ENCODE assay signal across 8 cellular contexts in genomic region chr13:98476106-98476505, GRCh38.
DNase-seq lines count a peak whose midpoint lies in the region; ATAC-seq and TF ChIP-seq lines count a peak whose summit lies in the region.

No MANE protein-coding gene starts in this region.

- intact Hi-C loops in lower lobe of right lung (cut with DNase I): loop anchor here (10.0 kb wide), 1 partner anchor 99 kb away; the partner anchor contains the start of gene STK24
- intact Hi-C loops in stomach (cut with DNase I; ENCODE audit: low total_unique reads): no loop called here

- no peak for TF ChIP-seq POLR2A in stomach (IDR thresholded peaks at IDR 0.05)

- H3K27ac ChIP-seq in AG04450 (ENCODE audit: low read depth, low read length) (peak overlapping the region; percentile 75), lower lobe of right lung (peak overlapping the region; percentile 60), stomach (peak overlapping the region; percentile 16 to 68 (median 44))

- CTCF ChIA-PET in AG04450 (lab: Charles Lee): no interaction called here

- ATAC-seq in GM19452 (IDR thresholded peaks at IDR 0.05; ENCODE audit: unreplicated experiment) (peak; percentile 37), HG03442 (IDR thresholded peaks at IDR 0.05; ENCODE audit: unreplicated experiment) (peak; percentile 25), lower lobe of right lung (peak in 1 of 2 donors; percentile 2)

- TF ChIP-seq CTCF in AG04450 (IDR thresholded peaks at IDR 0.05; ENCODE audit: low read depth, low read length): no peak
- no peak for TF ChIP-seq CTCF in lower lobe of right lung (IDR thresholded peaks at IDR 0.05)
- TF ChIP-seq CTCF in stomach (IDR thresholded peaks at IDR 0.05): no peak

- H3K4me3 ChIP-seq in AG04450 (ENCODE audit: low read depth, low read length): no peak overlapping the region
- no peak overlapping the region for H3K4me3 ChIP-seq in lower lobe of right lung
- peak overlapping the region in 1 of 4 donors; percentile 24 for H3K4me3 ChIP-seq in stomach

- H3K9me3 ChIP-seq in AG04450 (ENCODE audit: control insufficient read depth, insufficient read depth, low read length): peaks cover 4% of the 10 kb centered on the region; the same call in 1 of the 2 replicates
- no peaks in the 10 kb centered on the region for H3K9me3 ChIP-seq in lower lobe of right lung
- H3K9me3 ChIP-seq in stomach: no peaks in the 10 kb centered on the region

- DNase-seq in AG04450 (ENCODE audit: low read depth, low spot score): no peak
- DNase-seq in activated T-cell treated with anti-CD3 and anti-CD28 coated beads, Interleukin-2, amount 50 U/mL, for 48 hours: peak; percentile 73 to 76
- DNase-seq in lower lobe of right lung: no peak
- DNase-seq in stomach: no peak
- DNase-seq in cortex of kidney (lab: John Stamatoyannopoulos, UW): no peak
- no peak for DNase-seq in putamen (ENCODE audit: low spot score)

- POLR2A ChIA-PET in AG04450 (lab: Yijun Ruan, JAX): no interaction called here

- no peaks in the 10 kb centered on the region for H3K27me3 ChIP-seq in AG04450 (ENCODE audit: control insufficient read depth, insufficient read depth, low read length)
- H3K27me3 ChIP-seq in lower lobe of right lung (ENCODE audit: low read depth): no peaks in the 10 kb centered on the region
- H3K27me3 ChIP-seq in stomach: no peaks in the 10 kb centered on the region

- H3K4me1 ChIP-seq in lower lobe of right lung: peaks cover 50% of the 10 kb centered on the region
- peaks cover 32 to 83% (median 66%) of the 10 kb centered on the region in 4 donors for H3K4me1 ChIP-seq in stomach

- 40 to 59% (median 44%) methylated on average over 5 of the region's 5 CpGs for WGBS in stomach, 5 donors

- TF ChIP-seq EP300 in stomach (IDR thresholded peaks at IDR 0.05): no peak

- H3K36me3 ChIP-seq in lower lobe of right lung: peaks cover 34% of the 10 kb centered on the region
- peaks cover 15 to 38% (median 35%) of the 10 kb centered on the region in 4 donors for H3K36me3 ChIP-seq in stomach

Comparison
In these comparisons a context has a peak if more than half of its experiments do, and no peak if none do; other contexts are left out.
1. DNase-seq: peak in activated T-cell treated with anti-CD3 and anti-CD28 coated beads, Interleukin-2, amount 50 U/mL, for 48 hours (2 of 2); none in AG04450 (single experiment), lower lobe of right lung (single experiment), stomach (single experiment), cortex of kidney (single experiment) and putamen (single experiment).
2. Peak in every context shown above with its lines, with median percentiles within 50 percentile points of each other: H3K27ac ChIP-seq.